ENCODE assay signal across 17 cellular contexts in genomic region chr12:60394680-60395079, GRCh38.
DNase-seq lines count a peak whose midpoint lies in the region; ATAC-seq, FAIRE-seq and TF ChIP-seq lines count a peak whose summit lies in the region.
"Had no signal": no experiment of that assay in that cellular context is flagged by ENCODE, and none has a peak within 500 bp of the region (broad histone marks: within the 10 kb centered on the region; RNA-seq: fewer than 3 reads in every experiment).

No MANE protein-coding gene starts in this region.

- no peak for ATAC-seq in naive thymus-derived CD8-positive, alpha-beta T cell
- no peak for ATAC-seq in HG03469 (IDR thresholded peaks at IDR 0.05; ENCODE audit: unreplicated experiment)
- ATAC-seq: psoas muscle had no signal

- H3K4me3 ChIP-seq in bronchial epithelial cell (ENCODE audit: low read depth, low read length) = no peak overlapping the region
- H3K4me3 ChIP-seq in spleen = no peak overlapping the region
- H3K4me3 ChIP-seq: psoas muscle had no signal

- TF ChIP-seq POLR2A in spleen (IDR thresholded peaks at IDR 0.05) = no peak

- no peaks in the 10 kb centered on the region for H3K27me3 ChIP-seq in bronchial epithelial cell (ENCODE audit: control insufficient read depth, insufficient read depth, low read length)
- no peaks in the 10 kb centered on the region for H3K27me3 ChIP-seq in spleen (replicated peaks in 1 of 7)

- TF ChIP-seq CTCF in bronchial epithelial cell (IDR thresholded peaks at IDR 0.05; ENCODE audit: insufficient read depth, low read length, severe bottlenecking) (no peak), spleen (IDR thresholded peaks at IDR 0.05 in 8 of 11, conservative IDR thresholded peaks at IDR 0.05 in 3 of 11) (no peak)

- peaks cover 0 to 23% (median 13%) of the 10 kb centered on the region in 8 donors for H3K9me3 ChIP-seq in spleen
- H3K9me3 ChIP-seq: psoas muscle had no signal

- intact Hi-C loops in spleen (cut with DNase I; ENCODE audit: low total_unique reads) = no loop called here

- WGBS in spleen, 5 donors = 89 to 96% (median 93%) methylated on average over 1 of the region's 1 CpG

- H3K27me3 Mint-ChIP-seq in naive thymus-derived CD8-positive, alpha-beta T cell = no peaks in the 10 kb centered on the region
- H3K27me3 Mint-ChIP-seq: activated CD4-positive, alpha-beta T cell treated with anti-CD3 and anti-CD28 coated beads, Interleukin-2, amount 10 ng/mL, durations not matched to agents 7 days and 5 days; stimulated activated naive CD8-positive, alpha-beta T cell treated with anti-CD3 and anti-CD28 coated beads, Interleukin-15, Interleukin-2, amounts not matched to agents 100 ng/mL and 50 ng/mL, for 24 hours had no signal

- no peak overlapping the region for H3K4me3 Mint-ChIP-seq in naive thymus-derived CD8-positive, alpha-beta T cell
- H3K4me3 Mint-ChIP-seq: activated CD4-positive, alpha-beta T cell treated with anti-CD3 and anti-CD28 coated beads, Interleukin-2, amount 10 ng/mL, durations not matched to agents 7 days and 5 days; mesothelial cell of epicardium; stimulated activated naive CD8-positive, alpha-beta T cell treated with anti-CD3 and anti-CD28 coated beads, Interleukin-15, Interleukin-2, amounts not matched to agents 100 ng/mL and 50 ng/mL, for 24 hours; T-helper 1 cell treated with Interleukin-12 subunit alpha and Interleukin-12 subunit beta and Interleukin-4 antibody, amounts not matched to agents 30 μg/mL and 1 μg/mL, for 36 hours had no signal

- FAIRE-seq in bronchial epithelial cell (lab: Jason Lieb, UNC) = no peak

- no peaks in the 10 kb centered on the region for H3K36me3 ChIP-seq in bronchial epithelial cell (ENCODE audit: control insufficient read depth, insufficient read depth, low read length)
- no peaks in the 10 kb centered on the region for H3K36me3 ChIP-seq in spleen

- H3K27ac ChIP-seq in spleen = no peak overlapping the region
- H3K27ac ChIP-seq: psoas muscle had no signal

- peaks cover 0 to 7% (median 2%) of the 10 kb centered on the region in 9 donors for H3K9me3 Mint-ChIP-seq in naive thymus-derived CD8-positive, alpha-beta T cell
- H3K9me3 Mint-ChIP-seq: activated CD4-positive, alpha-beta T cell treated with anti-CD3 and anti-CD28 coated beads, Interleukin-2, amount 10 ng/mL, durations not matched to agents 7 days and 5 days; mesothelial cell of epicardium; stimulated activated naive CD8-positive, alpha-beta T cell treated with anti-CD3 and anti-CD28 coated beads, Interleukin-15, Interleukin-2, amounts not matched to agents 100 ng/mL and 50 ng/mL, for 24 hours; T-helper 1 cell treated with Interleukin-12 subunit alpha and Interleukin-12 subunit beta and Interleukin-4 antibody, amounts not matched to agents 30 μg/mL and 1 μg/mL, for 36 hours had no signal

- no peak overlapping the region for H3K27ac Mint-ChIP-seq in naive thymus-derived CD8-positive, alpha-beta T cell
- H3K27ac Mint-ChIP-seq: activated CD4-positive, alpha-beta T cell treated with anti-CD3 and anti-CD28 coated beads, Interleukin-2, amount 10 ng/mL, durations not matched to agents 7 days and 5 days; mesothelial cell of epicardium; stimulated activated naive CD8-positive, alpha-beta T cell treated with anti-CD3 and anti-CD28 coated beads, Interleukin-15, Interleukin-2, amounts not matched to agents 100 ng/mL and 50 ng/mL, for 24 hours; T-helper 1 cell treated with Interleukin-12 subunit alpha and Interleukin-12 subunit beta and Interleukin-4 antibody, amounts not matched to agents 30 μg/mL and 1 μg/mL, for 36 hours had no signal

- no peaks in the 10 kb centered on the region for H3K36me3 Mint-ChIP-seq in naive thymus-derived CD8-positive, alpha-beta T cell
- H3K36me3 Mint-ChIP-seq: mesothelial cell of epicardium had no signal

- no peaks in the 10 kb centered on the region for H3K4me1 Mint-ChIP-seq in naive thymus-derived CD8-positive, alpha-beta T cell
- H3K4me1 Mint-ChIP-seq: activated CD4-positive, alpha-beta T cell treated with anti-CD3 and anti-CD28 coated beads, Interleukin-2, amount 10 ng/mL, durations not matched to agents 7 days and 5 days; mesothelial cell of epicardium had no signal

- H3K4me1 ChIP-seq in spleen = no peaks in the 10 kb centered on the region
- H3K4me1 ChIP-seq: psoas muscle had no signal

- POLR2A ChIA-PET in naive thymus-derived CD8-positive, alpha-beta T cell (lab: Charles Lee) = no interaction called here

- DNase-seq in COLO829 (ENCODE audit: low spot score) (peak; percentile 40), LHCN-M2 (ENCODE audit: low read depth) (peak; percentile 83), bronchial epithelial cell (ENCODE audit: low read depth) (peak; percentile 88), kidney tubule cell (ENCODE audit: low spot score) (peak; percentile 37), spleen (no peak), nucleus accumbens (lab: John Stamatoyannopoulos, UW) (no peak)
- no peak for DNase-seq in naive thymus-derived CD8-positive, alpha-beta T cell
- DNase-seq: activated CD4-positive, alpha-beta T cell treated with anti-CD3 and anti-CD28 coated beads, Interleukin-2, amount 10 ng/mL, durations not matched to agents 7 days and 5 days; COR-L47; MM.1S; NCI-H2171; psoas muscle; stimulated activated CD4-positive, alpha-beta T cell treated with anti-CD3 and anti-CD28 coated beads, Interleukin-4, amount 100 ng/mL, for 4 hours had no signal

Comparison
In these comparisons a context has a peak if more than half of its experiments do, and no peak if none do; other contexts are left out.
1. DNase-seq: peak in COLO829 (single experiment), LHCN-M2 (single experiment), bronchial epithelial cell (single experiment) and kidney tubule cell (single experiment); none in naive thymus-derived CD8-positive, alpha-beta T cell (0 of 10), spleen (single experiment) and nucleus accumbens (0 of 56).